Comparison of ENCODE assay signal across 26 cellular contexts in the genomic region with DNA sequence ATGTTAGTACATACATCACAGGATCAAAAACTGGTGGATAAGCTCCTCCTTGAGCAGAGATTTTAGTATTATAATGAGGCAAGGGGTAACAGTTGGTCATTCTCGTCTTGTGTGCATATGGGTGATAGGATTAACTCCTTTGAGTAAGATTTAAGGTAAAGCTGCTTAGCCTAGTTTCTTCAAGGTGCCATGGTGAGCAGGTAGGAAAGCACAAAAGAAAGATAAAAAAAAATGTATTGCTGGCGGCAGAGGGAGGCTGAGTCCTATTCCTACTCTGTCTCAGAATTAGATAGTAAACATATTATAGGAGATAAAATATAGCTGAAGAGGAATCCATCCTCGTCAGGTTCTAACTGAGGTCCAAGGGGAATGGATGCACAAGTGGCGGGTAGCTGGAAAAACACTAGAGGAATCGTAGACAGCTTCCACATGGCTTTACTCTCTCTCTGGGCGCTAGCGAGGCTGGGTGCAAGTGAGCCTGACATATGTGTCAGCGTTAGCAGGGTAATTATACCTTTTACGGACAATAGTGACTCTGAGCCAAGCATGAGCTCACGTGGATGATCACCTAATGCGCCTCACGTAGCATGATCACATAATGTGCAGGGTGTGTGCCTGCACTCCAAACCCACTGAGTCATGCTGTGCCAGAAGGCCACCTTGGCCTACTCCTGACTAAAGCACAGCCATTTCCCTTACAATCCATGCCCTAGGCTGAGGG.
"Had no signal": no experiment of that assay in that cellular context is flagged by ENCODE, and none has a peak within 500 bp of the region (broad histone marks: within the 10 kb centered on the region; RNA-seq: fewer than 3 reads in every experiment).

No MANE protein-coding gene starts in this region.

- H3K27ac ChIP-seq: hepatocyte, left ventricle myocardium inferior, lower lobe of right lung, neural progenitor cell, pancreas, testis, tibial nerve, upper lobe of right lung, vagina had no signal

- ATAC-seq: left cardiac atrium; lower lobe of right lung; natural killer cell treated with Interleukin-12 subunit alpha and Interleukin-12 subunit beta and Interleukin-15 and Interleukin-18, amount 100 ng/mL, for 72 hours; pancreas; right cardiac atrium; upper lobe of right lung had no signal

- H3K36me3 ChIP-seq: left ventricle myocardium inferior, lower lobe of right lung, neural progenitor cell, pancreas, tibial nerve, upper lobe of right lung, vagina had no signal

- H3K27ac Mint-ChIP-seq: memory B cell; mesothelial cell of epicardium; natural killer cell treated with Interleukin-12 subunit alpha and Interleukin-12 subunit beta and Interleukin-15 and Interleukin-18, amount 100 ng/mL, for 72 hours; neural progenitor cell; progenitor cell of endocrine pancreas; stimulated activated effector memory CD8-positive, alpha-beta T cell treated with anti-CD3 and anti-CD28 coated beads, Interleukin-12 subunit alpha, Interleukin-12 subunit beta, amount 100 ng/mL, for 72 hours; stimulated activated naive CD8-positive, alpha-beta T cell treated with anti-CD3 and anti-CD28 coated beads, Interleukin-15, Interleukin-2, amounts not matched to agents 100 ng/mL and 50 ng/mL, for 24 hours had no signal

- H3K4me2 ChIP-seq: hepatocyte, neural progenitor cell, smooth muscle cell had no signal

- H3K27me3 ChIP-seq: hepatocyte, neural progenitor cell, pancreas, testis, tibial nerve, upper lobe of right lung, vagina had no signal

- H3K4me1 ChIP-seq: left ventricle myocardium inferior, lower lobe of right lung, neural progenitor cell, pancreas, testis, tibial nerve, upper lobe of right lung, vagina had no signal

- H2AFZ ChIP-seq: hepatocyte, neural progenitor cell had no signal

- FAIRE-seq: kidney, pancreas had no signal

- H3K9me3 ChIP-seq: left ventricle myocardium inferior, pancreas, testis, upper lobe of right lung, vagina had no signal

- H3K36me3 Mint-ChIP-seq: memory B cell; mesothelial cell of epicardium; natural killer cell treated with Interleukin-12 subunit alpha and Interleukin-12 subunit beta and Interleukin-15 and Interleukin-18, amount 100 ng/mL, for 72 hours; neural progenitor cell; stimulated activated effector memory CD8-positive, alpha-beta T cell treated with anti-CD3 and anti-CD28 coated beads, Interleukin-12 subunit alpha, Interleukin-12 subunit beta, amount 100 ng/mL, for 72 hours had no signal

- H3K9me3 Mint-ChIP-seq: stimulated activated naive CD8-positive, alpha-beta T cell treated with anti-CD3 and anti-CD28 coated beads, Interleukin-15, Interleukin-2, amounts not matched to agents 100 ng/mL and 50 ng/mL, for 24 hours had no signal

- H3K9ac ChIP-seq: neural progenitor cell had no signal

- H3K4me3 ChIP-seq: hepatocyte, left ventricle myocardium inferior, lower lobe of right lung, neural progenitor cell, pancreas, smooth muscle cell, testis, tibial nerve, upper lobe of right lung, vagina had no signal

- DNase-seq: dermis blood vessel endothelial cell; erythroblast; foreskin melanocyte; head of caudate nucleus; kidney; left cardiac atrium; left ventricle myocardium inferior; lower lobe of right lung; occipital lobe; pancreas; right cardiac atrium; stimulated activated CD4-positive, alpha-beta T cell treated with anti-CD3 and anti-CD28 coated beads, Interleukin-4, amount 100 ng/mL, for 1 hour; stimulated activated CD8-positive, alpha-beta memory T cell treated with anti-CD3 and anti-CD28 coated beads, Interleukin-4, amount 100 ng/mL, for 48 hours; testis; upper lobe of right lung had no signal
